In the genomic region with DNA sequence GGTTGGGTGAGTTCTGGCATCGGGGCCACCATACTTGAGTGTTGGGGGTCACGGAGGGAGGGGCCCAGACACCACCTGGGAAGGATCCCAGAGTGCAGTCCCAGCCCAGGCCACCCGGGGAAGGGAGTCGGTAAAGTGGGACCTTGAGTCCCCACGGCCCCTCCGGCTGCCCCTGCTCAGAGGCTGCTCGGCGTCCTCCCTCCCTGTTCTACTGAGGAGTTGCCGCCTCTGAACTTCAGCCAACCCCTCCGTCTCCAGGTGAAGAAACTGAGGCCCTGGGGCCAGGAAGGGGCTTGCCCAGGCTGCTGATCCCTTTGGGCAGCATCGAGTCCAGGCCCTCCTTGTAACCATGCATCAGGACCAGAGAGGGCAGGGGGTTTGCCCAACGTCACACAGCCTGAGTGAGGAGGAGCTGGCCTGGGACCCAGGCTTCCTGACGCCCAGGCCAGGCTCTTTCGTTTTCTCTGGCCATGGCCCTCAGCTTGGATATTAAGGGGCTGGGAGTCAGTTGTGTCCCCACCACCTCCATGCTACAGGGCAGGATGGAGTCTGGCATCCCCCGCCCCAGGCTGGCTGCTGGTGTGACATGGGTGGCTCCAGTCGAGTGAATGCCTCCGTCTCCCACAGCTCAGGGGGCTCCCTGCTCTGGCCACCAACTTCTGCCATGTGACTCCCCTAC, we compare ENCODE assay signal across 8 cellular contexts. TPM values are rescaled to one million over a fixed set of nuclear protein-coding genes. Genes with fewer than 3 reads are reported as not detected.
DNase-seq lines count a peak whose midpoint lies in the region; ATAC-seq and TF ChIP-seq lines count a peak whose summit lies in the region.

No MANE protein-coding gene starts in this region.

- H3K4me3 ChIP-seq in lung (no peak overlapping the region), urinary bladder (ENCODE audit: low read depth, low read length) (peak overlapping the region; percentile 31)

- H3K36me3 ChIP-seq in lung (ENCODE audit: control insufficient read depth in 2 of 2, insufficient read depth in 2 of 2, low read length in 2 of 2) (no peaks in the 10 kb centered on the region), urinary bladder (ENCODE audit: insufficient read depth) (no peaks in the 10 kb centered on the region)

- TF ChIP-seq CTCF in lung (IDR thresholded peaks at IDR 0.05; ENCODE audit: control extremely low read depth, extremely low read depth): no peak

- no peaks in the 10 kb centered on the region for H3K9me3 Mint-ChIP-seq in activated naive CD4-positive, alpha-beta T cell treated with anti-CD3 and anti-CD28 coated beads, Interleukin-2, amount 50 U/mL, for 24 hours

- H3K27me3 ChIP-seq in lung (ENCODE audit: control insufficient read depth, insufficient read depth): no peaks in the 10 kb centered on the region

- 26 to 51% methylated on average over 16 to 17 of the region's 17 CpGs for WGBS in lung, 2 donors
- WGBS in urinary bladder: 80% methylated on average over 17 of the region's 17 CpGs

- H3K27me3 Mint-ChIP-seq in activated naive CD4-positive, alpha-beta T cell treated with anti-CD3 and anti-CD28 coated beads, Interleukin-2, amount 50 U/mL, for 24 hours: no peaks in the 10 kb centered on the region

- H3K4me1 Mint-ChIP-seq in activated naive CD4-positive, alpha-beta T cell treated with anti-CD3 and anti-CD28 coated beads, Interleukin-2, amount 50 U/mL, for 24 hours: peaks cover 36% of the 10 kb centered on the region

- ATAC-seq in lung (ENCODE audit: insufficient read depth, low FRiP score) (peak; percentile 24), HG03175 (IDR thresholded peaks at IDR 0.05; ENCODE audit: unreplicated experiment) (no peak), GM21515 (IDR thresholded peaks at IDR 0.05; ENCODE audit: unreplicated experiment) (no peak)

- peaks cover 0 to 5% of the 10 kb centered on the region in 2 donors for H3K9me3 ChIP-seq in lung (ENCODE audit: control insufficient read depth in 2 of 2, insufficient read depth in 1 of 2, low read length in 1 of 2)

- H3K4me1 ChIP-seq in lung (ENCODE audit: control insufficient read depth in 2 of 2, insufficient read depth in 2 of 2, low read length in 2 of 2) (peaks cover 0 to 4% of the 10 kb centered on the region in 2 donors), urinary bladder (ENCODE audit: insufficient read depth) (no peaks in the 10 kb centered on the region)

- peak overlapping the region in 1 of 2 donors; percentile 83 for H3K27ac ChIP-seq in lung (ENCODE audit: low read depth in 1 of 2, low read length in 1 of 2)
- H3K27ac ChIP-seq in urinary bladder (ENCODE audit: low read depth): no peak overlapping the region

- peak overlapping the region; percentile 90 for H3K4me3 Mint-ChIP-seq in activated naive CD4-positive, alpha-beta T cell treated with anti-CD3 and anti-CD28 coated beads, Interleukin-2, amount 50 U/mL, for 24 hours

- peaks cover 2% of the 10 kb centered on the region for H3K36me3 Mint-ChIP-seq in activated naive CD4-positive, alpha-beta T cell treated with anti-CD3 and anti-CD28 coated beads, Interleukin-2, amount 50 U/mL, for 24 hours

- H3K27ac Mint-ChIP-seq in activated naive CD4-positive, alpha-beta T cell treated with anti-CD3 and anti-CD28 coated beads, Interleukin-2, amount 50 U/mL, for 24 hours: peak overlapping the region; percentile 96

- peak; percentile 36 for DNase-seq in activated T-cell treated with anti-CD3 and anti-CD28 coated beads, Interleukin-2, amount 50 U/mL, for 1 hour
- DNase-seq in activated T-cell treated with anti-CD3 and anti-CD28 coated beads for 4 hours: no peak
- no peak for DNase-seq in lung (ENCODE audit: low spot score)
- DNase-seq in LoVo (ENCODE audit: low spot score): no peak

RNA-seq across cellular contexts. Expression of a gene that starts 1.3 kb away (rescaled TPM):
- 10 to 100 TPM; 20.4 to 49.6 TPM for total RNA-seq in lung
- 10 to 100 TPM; 47.7 to 67.4 TPM for polyA plus RNA-seq in lung
- 5.8 TPM for total RNA-seq in urinary bladder
- polyA plus RNA-seq in urinary bladder: 8.5 TPM
